8 cellular contexts compared by ENCODE assay signal in genomic region chr1:207698822-207699483, GRCh38. TPM values are rescaled to one million over a fixed set of nuclear protein-coding genes. Genes with fewer than 3 reads are reported as not detected.
A peak's percentile ranks its signal among the peaks of the same experiment; 100 is the strongest.
DNase-seq lines count a peak whose midpoint lies in the region; ATAC-seq and TF ChIP-seq lines count a peak whose summit lies in the region.

No MANE protein-coding gene starts in this region.

- no peaks in the 10 kb centered on the region for H3K9me3 ChIP-seq in Panc1 (ENCODE audit: control insufficient read depth, insufficient read depth, low read depth, low read length)
- H3K9me3 ChIP-seq in spleen, result no peaks in the 10 kb centered on the region

- peak; percentile 94 for ATAC-seq in Panc1
- no peak for ATAC-seq in HG02852 (IDR thresholded peaks at IDR 0.05; ENCODE audit: unreplicated experiment)

- in situ Hi-C loops in Caki2 (cut with HindIII; ENCODE audit: low pct_unique_long_range_greater_than_20kb, low sequenced_read_pairs), result no loop called here
- in situ Hi-C loops in Panc1 (cut with HindIII; ENCODE audit: low pct_unique_long_range_greater_than_20kb, low sequenced_read_pairs), result no loop called here

- DNase-seq in Caki2 (ENCODE audit: low read depth), result peak; percentile 58
- DNase-seq in HS-5 (ENCODE audit: low read depth), result peak; percentile 40
- peak; percentile 38 for DNase-seq in Panc1 (ENCODE audit: low read depth, low spot score)
- DNase-seq in anterior cingulate cortex (lab: John Stamatoyannopoulos, UW), result peak in 42 of 58 donors; percentile 1 to 71 (median 26)
- DNase-seq in iPS DF 4.7 (ENCODE audit: extremely low read depth, low spot score), result peak; percentile 53
- DNase-seq in spleen, result no peak
- no peak for DNase-seq in NCI-H187 treated with DMSO at 0.1 percent for 48 hours (lab: John Stamatoyannopoulos, UW)

- H3K27ac ChIP-seq in Panc1 (ENCODE audit: low read length) (no peak overlapping the region), spleen (no peak overlapping the region)

- no peak overlapping the region for H3K4me3 ChIP-seq in Panc1 (ENCODE audit: low read depth in 2 of 2, low read length in 2 of 2)
- H3K4me3 ChIP-seq in spleen, result no peak overlapping the region

- CTCF ChIA-PET in Panc1 (lab: Charles Lee), result interaction anchor here (0.5 to 1.2 kb wide), 4 partner anchors 31 to 462 kb away, joined by 3 to 7 read pairs (median 4); no protein-coding TSS in a partner anchor

- H3K36me3 ChIP-seq in Panc1 (ENCODE audit: control insufficient read depth, insufficient read depth, low read length), result no peaks in the 10 kb centered on the region
- H3K36me3 ChIP-seq in spleen, result no peaks in the 10 kb centered on the region

- TF ChIP-seq POLR2A in spleen (IDR thresholded peaks at IDR 0.05), result no peak

- WGBS in spleen, 5 donors, result 51 to 57% (median 54%) methylated on average over 4 of the region's 4 CpGs

- peak; percentile 86 for TF ChIP-seq CTCF in Panc1 (IDR thresholded peaks at IDR 0.05)
- peak in 9 of 11 experiments; percentile 20 to 67 (median 49) for TF ChIP-seq CTCF in spleen (IDR thresholded peaks at IDR 0.05 in 8 of 11, conservative IDR thresholded peaks at IDR 0.05 in 3 of 11)

- H3K4me1 ChIP-seq in Panc1 (ENCODE audit: control insufficient read depth, insufficient read depth, low read length) (no peaks in the 10 kb centered on the region), spleen (no peaks in the 10 kb centered on the region)

- intact Hi-C loops in Panc1 (cut with micrococcal nuclease; ENCODE audit: unreplicated experiment), result no loop called here
- intact Hi-C loops in spleen (cut with DNase I; ENCODE audit: low total_unique reads), result no loop called here

- POLR2A ChIA-PET in Panc1 (lab: Charles Lee), result no interaction called here

- BruUV-seq in Panc1 (replicated peaks; lab: Mats Ljungman, UMichigan), result no TSS peak

- H3K27me3 ChIP-seq in Panc1 (ENCODE audit: control insufficient read depth, insufficient read depth, low read length), result no peaks in the 10 kb centered on the region
- H3K27me3 ChIP-seq in spleen (replicated peaks in 1 of 7), result no peaks in the 10 kb centered on the region

RNA-seq across cellular contexts. Expression of gene CD46, which starts 52.9 kb away (rescaled TPM):
- 143 TPM in 2 replicates for total RNA-seq in Caki2 (2014; rRNA removed; shearing (Covaris generic); ENCODE audit: low replicate concordance)
- total RNA-seq in Panc1 (2021; ENCODE audit: unreplicated experiment), result 128 TPM
- polyA plus RNA-seq in Panc1 (2012; ENCODE audit: insufficient read length), result 56.5 TPM
- 100 to 1,000 TPM; 159 to 218 (median 199) TPM for total RNA-seq in spleen
- 10 to 100 TPM; 63.4 to 73.4 (median 64.8) TPM for polyA plus RNA-seq in spleen

RNA-seq across cellular contexts. Expression of gene CR1L, which starts 54.0 kb away (rescaled TPM):
- not detected in 2 replicates for total RNA-seq in Caki2 (2014; rRNA removed; shearing (Covaris generic); ENCODE audit: low replicate concordance)
- not detected for total RNA-seq in Panc1 (2021; ENCODE audit: unreplicated experiment)
- not detected for polyA plus RNA-seq in Panc1 (2012; ENCODE audit: insufficient read length)
- 1 to 10 TPM in 5 of 7 donors, under 1 TPM in 2; 0.77 to 7.1 (median 1.4) TPM for total RNA-seq in spleen
- polyA plus RNA-seq in spleen, result 1 to 10 TPM in 2 of 3 donors, under 1 TPM in 1; 0.63 to 1.6 (median 1.0) TPM

Comparison
In these comparisons a context has a peak if more than half of its experiments do, and no peak if none do; other contexts are left out.
1. DNase-seq: peak in Caki2 (single experiment), HS-5 (single experiment), Panc1 (single experiment), anterior cingulate cortex (42 of 58) and iPS DF 4.7 (single experiment); none in spleen (single experiment) and NCI-H187 treated with DMSO at 0.1 percent for 48 hours (single experiment).